ENCODE assay signal across 14 cellular contexts in genomic region chr6:24257282-24257681, GRCh38.
DNase-seq lines count a peak whose midpoint lies in the region; FAIRE-seq and TF ChIP-seq lines count a peak whose summit lies in the region.
"Had no signal": no experiment of that assay in that cellular context is flagged by ENCODE, and none has a peak within 500 bp of the region (broad histone marks: within the 10 kb centered on the region; RNA-seq: fewer than 3 reads in every experiment).

No MANE protein-coding gene starts in this region.

- H3K36me3 Mint-ChIP-seq in type B pancreatic cell, result no peaks in the 10 kb centered on the region

- TF ChIP-seq CTCF in epithelial cell of proximal tubule (conservative IDR thresholded peaks at IDR 0.05; ENCODE audit: low read depth, low read length), result peak; percentile 52
- peak; percentile 38 for TF ChIP-seq CTCF in type B pancreatic cell (conservative IDR thresholded peaks at IDR 0.05)
- TF ChIP-seq CTCF in D721Med (IDR thresholded peaks at IDR 0.05; ENCODE audit: insufficient read depth, missing control alignments), result no peak

- H3K4me3 Mint-ChIP-seq in type B pancreatic cell, result no peak overlapping the region

- H3K27ac Mint-ChIP-seq in type B pancreatic cell, result no peak overlapping the region

- no peak overlapping the region for H3K4me3 ChIP-seq in epithelial cell of proximal tubule (ENCODE audit: low read depth, low read length)
- H3K4me3 ChIP-seq: adrenal gland, pancreas had no signal

- FAIRE-seq in D721Med (lab: Jason Lieb, UNC), result no peak
- FAIRE-seq: A204.1, pancreas had no signal

- no peaks in the 10 kb centered on the region for H3K27me3 Mint-ChIP-seq in type B pancreatic cell

- peaks cover 4% of the 10 kb centered on the region for H3K4me1 Mint-ChIP-seq in type B pancreatic cell (ENCODE audit: unreplicated experiment)

- peak; percentile 33 for DNase-seq in NCI-H1105 treated with DMSO at 0.1 percent for 48 hours (lab: John Stamatoyannopoulos, UW)
- no peak for DNase-seq in NCI-H1105 (lab: John Stamatoyannopoulos, UW)
- DNase-seq in NCI-H526 (lab: John Stamatoyannopoulos, UW), result peak; percentile 59 to 78
- DNase-seq in epithelial cell of proximal tubule (ENCODE audit: low read depth), result no peak
- DNase-seq in type B pancreatic cell (ENCODE audit: extremely low spot score, unreplicated experiment), result no peak
- DNase-seq in D721Med (ENCODE audit: insufficient read length, low spot score), result no peak
- no peak for DNase-seq in activated naive CD4-positive, alpha-beta T cell treated with Interleukin-2 at 50 U/mL for 16 hours
- DNase-seq in pons (ENCODE audit: low spot score), result no peak
- DNase-seq: activated T-cell treated with anti-CD3 and anti-CD28 coated beads, Interleukin-2, amount 50 U/mL, for 1 hour; adrenal gland; erythroblast; mammary epithelial cell; pancreas had no signal

- no peaks in the 10 kb centered on the region for H3K9me3 Mint-ChIP-seq in type B pancreatic cell

Comparison
In these comparisons a context has a peak if more than half of its experiments do, and no peak if none do; other contexts are left out.
1. DNase-seq: peak in NCI-H1105 treated with DMSO at 0.1 percent for 48 hours (single experiment) and NCI-H526 (2 of 2); none in NCI-H1105 (single experiment), epithelial cell of proximal tubule (single experiment), type B pancreatic cell (single experiment), D721Med (single experiment), activated naive CD4-positive, alpha-beta T cell treated with Interleukin-2 at 50 U/mL for 16 hours (single experiment) and pons (single experiment).